10 cellular contexts compared by ENCODE assay signal in genomic region chr17:56678249-56679144, GRCh38.
DNase-seq lines count a peak whose midpoint lies in the region; ATAC-seq and TF ChIP-seq lines count a peak whose summit lies in the region.
"Had no signal": no experiment of that assay in that cellular context is flagged by ENCODE, and none has a peak within 500 bp of the region (broad histone marks: within the 10 kb centered on the region; RNA-seq: fewer than 3 reads in every experiment).

No MANE protein-coding gene starts in this region.

- H3K9me2 ChIP-seq in PC-3 (replicated peaks; ENCODE audit: low read length): no peaks in the 10 kb centered on the region

- CTCF ChIA-PET in PC-3 (lab: Charles Lee): interaction anchor here (0.7 to 3.4 kb wide), 3 partner anchors 21 to 101 kb away, joined by 6 to 55 read pairs (median 6); no protein-coding TSS in a partner anchor

- H3K27ac ChIP-seq in PC-3 (ENCODE audit: low read length): no peak overlapping the region
- no peak overlapping the region for H3K27ac ChIP-seq in parathyroid adenoma
- H3K27ac ChIP-seq: Peyer's patch had no signal

- H3K9me3 ChIP-seq in ES-I3 (ENCODE audit: control insufficient read depth, insufficient read depth, low read length) (no peaks in the 10 kb centered on the region), PC-3 (ENCODE audit: low read length) (no peaks in the 10 kb centered on the region), parathyroid adenoma (ENCODE audit: control insufficient read depth, low read length) (no peaks in the 10 kb centered on the region)
- H3K9me3 ChIP-seq: Peyer's patch had no signal

- no peaks in the 10 kb centered on the region for H3K36me3 Mint-ChIP-seq in glutamatergic neuron (ENCODE audit: unreplicated experiment)

- no peaks in the 10 kb centered on the region for H4K20me1 ChIP-seq in PC-3 (ENCODE audit: low read length)

- no peaks in the 10 kb centered on the region for H3K27me3 Mint-ChIP-seq in glutamatergic neuron (ENCODE audit: unreplicated experiment)

- no peak for ATAC-seq in PC-3
- ATAC-seq in GM18868 (IDR thresholded peaks at IDR 0.05; ENCODE audit: unreplicated experiment): no peak
- ATAC-seq in GM18909 (IDR thresholded peaks at IDR 0.05; ENCODE audit: poor library complexity, unreplicated experiment): no peak

- POLR2A ChIA-PET in PC-3 (lab: Charles Lee; ENCODE audit: unreplicated experiment): no interaction called here

- BruUV-seq in PC-3 (replicated peaks; lab: Mats Ljungman, UMichigan): no TSS peak

- H2AFZ ChIP-seq in PC-3 (ENCODE audit: low read length) (peak overlapping the region; percentile 75), parathyroid adenoma (peak overlapping the region; percentile 36)

- no peaks in the 10 kb centered on the region for H3F3A ChIP-seq in PC-3 (ENCODE audit: low read length, unreplicated experiment)

- H3K9ac ChIP-seq in ES-I3 (ENCODE audit: low read depth, low read length) (peak overlapping the region; percentile 53), PC-3 (ENCODE audit: low read length) (no peak overlapping the region), parathyroid adenoma (no peak overlapping the region)

- H3K27ac Mint-ChIP-seq in glutamatergic neuron (ENCODE audit: unreplicated experiment): peak overlapping the region; percentile 77

- intact Hi-C loops in PC-3 (cut with micrococcal nuclease): loop anchor here (1.0 to 2.0 kb wide), 4 partner anchors 20 to 102 kb away; partner anchors contain the start of gene NOG

- no peaks in the 10 kb centered on the region for H3K27me3 ChIP-seq in PC-3 (ENCODE audit: low read length)
- H3K27me3 ChIP-seq in parathyroid adenoma (ENCODE audit: control insufficient read depth, insufficient read depth, low read length): no peaks in the 10 kb centered on the region

- peaks cover 7% of the 10 kb centered on the region; the same call in 1 of the 2 replicates for H3K4me1 ChIP-seq in ES-I3 (ENCODE audit: insufficient read depth, low read length)
- peaks cover 76% of the 10 kb centered on the region for H3K4me1 ChIP-seq in PC-3 (ENCODE audit: insufficient read depth, low read length)
- H3K4me1 ChIP-seq in parathyroid adenoma: no peaks in the 10 kb centered on the region

- H3K9me3 Mint-ChIP-seq in glutamatergic neuron (ENCODE audit: unreplicated experiment): peaks cover 2% of the 10 kb centered on the region

- H3K36me3 ChIP-seq in ES-I3 (ENCODE audit: insufficient read depth, low read length) (no peaks in the 10 kb centered on the region), PC-3 (ENCODE audit: low read depth, low read length) (no peaks in the 10 kb centered on the region), parathyroid adenoma (ENCODE audit: control insufficient read depth, insufficient read depth, low read length) (no peaks in the 10 kb centered on the region)
- H3K36me3 ChIP-seq: Peyer's patch had no signal

- H3K4me1 Mint-ChIP-seq in glutamatergic neuron (ENCODE audit: low read depth, unreplicated experiment): no peaks in the 10 kb centered on the region

- H3K4me2 ChIP-seq in PC-3 (ENCODE audit: low read length) (peak overlapping the region; percentile 39), parathyroid adenoma (ENCODE audit: low read length) (peak overlapping the region; percentile 37)

- TF ChIP-seq CTCF in PC-3 (conservative IDR thresholded peaks at IDR 0.05; ENCODE audit: low read depth, low read length): no peak
- TF ChIP-seq CTCF in glutamatergic neuron (IDR thresholded peaks at IDR 0.05; ENCODE audit: partially characterized antibody, unreplicated experiment): no peak
- TF ChIP-seq CTCF in parathyroid adenoma (IDR thresholded peaks at IDR 0.05): no peak

- H3K4me3 ChIP-seq in PC-3 (ENCODE audit: low read length): peak overlapping the region; percentile 19; the same call in 1 of the 2 replicates
- peak overlapping the region; percentile 22 for H3K4me3 ChIP-seq in parathyroid adenoma (ENCODE audit: low read depth, low read length)

- H3K79me2 ChIP-seq in PC-3 (ENCODE audit: low read length) (no peaks in the 10 kb centered on the region), parathyroid adenoma (no peaks in the 10 kb centered on the region)

- DNase-seq in PC-3 (no peak), glutamatergic neuron (peak; percentile 40), H4 (ENCODE audit: low spot score) (no peak)
- DNase-seq in effector CD8-positive, alpha-beta T cell (lab: John Stamatoyannopoulos, UW): no peak
- DNase-seq: Peyer's patch, substantia nigra had no signal

- peak overlapping the region; percentile 93 for H3K4me3 Mint-ChIP-seq in glutamatergic neuron (ENCODE audit: unreplicated experiment)
